Comparison of ENCODE assay signal across 26 cellular contexts in genomic region chr1:8251635-8252034, GRCh38.
DNase-seq lines count a peak whose midpoint lies in the region; ATAC-seq, FAIRE-seq and TF ChIP-seq lines count a peak whose summit lies in the region.
"Had no signal": no experiment of that assay in that cellular context is flagged by ENCODE, and none has a peak within 500 bp of the region (broad histone marks: within the 10 kb centered on the region; RNA-seq: fewer than 3 reads in every experiment).

No MANE protein-coding gene starts in this region.

- TF ChIP-seq EP300 in HepG2 (IDR thresholded peaks at IDR 0.05; ENCODE audit: low read depth in 2 of 2, low read length in 2 of 2) (no peak), HepG2 (CRISPR knock-in tag; IDR thresholded peaks at IDR 0.05; ENCODE audit: borderline replicate concordance) (no peak), sigmoid colon (IDR thresholded peaks at IDR 0.05) (no peak)

- no peak for TF ChIP-seq RAD21 in HepG2 (CRISPR knock-in tag; IDR thresholded peaks at IDR 0.05)

- no TSS peak for BruUV-seq in HepG2 (replicated peaks; lab: Mats Ljungman, UMichigan)

- no peaks in the 10 kb centered on the region for H3K79me2 ChIP-seq in HepG2 (ENCODE audit: insufficient read depth, low read length)

- peaks cover 0 to 36% (median 18%) of the 10 kb centered on the region in 4 donors for H3K4me1 ChIP-seq in right lobe of liver
- peaks cover 58% of the 10 kb centered on the region for H3K4me1 ChIP-seq in HepG2 (ENCODE audit: insufficient read depth, low read length)
- H3K4me1 ChIP-seq in left lung, result no peaks in the 10 kb centered on the region
- peaks cover 0 to 13% (median 4%) of the 10 kb centered on the region in 4 donors for H3K4me1 ChIP-seq in sigmoid colon
- H3K4me1 ChIP-seq: HAP-1 had no signal

- TF ChIP-seq POLR2A in right lobe of liver (IDR thresholded peaks at IDR 0.05) (no peak), HepG2 (IDR thresholded peaks at IDR 0.05; ENCODE audit: insufficient read depth in 1 of 2, low read depth in 2 of 2, low read length in 2 of 2) (no peak), sigmoid colon (IDR thresholded peaks at IDR 0.05) (no peak)

- H3K27me3 ChIP-seq in right lobe of liver (no peaks in the 10 kb centered on the region), HepG2 (ENCODE audit: control insufficient read depth in 1 of 2, insufficient read depth in 2 of 2, low read length in 2 of 2) (no peaks in the 10 kb centered on the region), left lung (no peaks in the 10 kb centered on the region), sigmoid colon (no peaks in the 10 kb centered on the region)
- H3K27me3 ChIP-seq: BLaER1 had no signal

- no peaks in the 10 kb centered on the region for H3K36me3 ChIP-seq in right lobe of liver
- H3K36me3 ChIP-seq in HepG2 (replicated peaks in 1 of 2; ENCODE audit: control insufficient read depth in 1 of 2, insufficient read depth in 2 of 2, low read length in 2 of 2), result no peaks in the 10 kb centered on the region
- H3K36me3 ChIP-seq in left lung, result no peaks in the 10 kb centered on the region
- H3K36me3 ChIP-seq in sigmoid colon, result no peaks in the 10 kb centered on the region
- H3K36me3 ChIP-seq: BLaER1, HAP-1 had no signal

- 94% methylated on average over 6 of the region's 9 CpGs for WGBS in right lobe of liver (ENCODE audit: insufficient coverage, low coverage, low lambda C conversion rate, missing lambda C conversion rate)
- 94% methylated on average over 8 of the region's 9 CpGs for WGBS in HepG2 (ENCODE audit: low lambda C conversion rate)
- WGBS in sigmoid colon, 2 donors, result 91 to 95% methylated on average over 9 of the region's 9 CpGs

- in situ Hi-C loops in HepG2 (cut with HindIII; ENCODE audit: extremely low pct_ligation_motif_present, low pct_unique_long_range_greater_than_20kb), result no loop called here

- no peak for TF ChIP-seq CTCF in right lobe of liver (IDR thresholded peaks at IDR 0.05)
- no peak for TF ChIP-seq CTCF in HepG2 (CRISPR knock-in tag; IDR thresholded peaks at IDR 0.05)
- TF ChIP-seq CTCF in left lung (IDR thresholded peaks at IDR 0.05), result no peak
- TF ChIP-seq CTCF in sigmoid colon (IDR thresholded peaks at IDR 0.05), result no peak

- no peak overlapping the region for H3K4me2 ChIP-seq in HepG2 (ENCODE audit: low read depth, low read length)
- H3K4me2 ChIP-seq: BLaER1, PC-9 had no signal

- no peak overlapping the region for H3K4me3 ChIP-seq in right lobe of liver
- no peak overlapping the region for H3K4me3 ChIP-seq in HepG2 (replicated peaks in 1 of 3; ENCODE audit: insufficient read depth in 1 of 3, low read depth in 2 of 3, low read length in 3 of 3)
- H3K4me3 ChIP-seq in left lung, result no peak overlapping the region
- no peak overlapping the region for H3K4me3 ChIP-seq in sigmoid colon
- H3K4me3 ChIP-seq: BLaER1, HAP-1, PC-9 had no signal

- CTCF ChIA-PET in HepG2 (lab: Yijun Ruan, JAX; ENCODE audit: low intra/inter-chr PET ratio, low total read pairs), result no interaction called here

- H4K20me1 ChIP-seq in HepG2 (ENCODE audit: insufficient read depth, low read length), result no peaks in the 10 kb centered on the region
- H4K20me1 ChIP-seq: BLaER1 had no signal

- intact Hi-C loops in right lobe of liver (cut with DNase I), result no loop called here
- intact Hi-C loops in HepG2 (cut with micrococcal nuclease; ENCODE audit: unreplicated experiment), result no loop called here
- intact Hi-C loops in left lung (cut with DNase I), result no loop called here
- intact Hi-C loops in sigmoid colon (cut with DNase I), result no loop called here

- no peak for DNase-seq in right lobe of liver
- no peak for DNase-seq in HepG2 (ENCODE audit: low spot score)
- peak in 1 of 2 donors; percentile 73 for DNase-seq in left lung
- no peak for DNase-seq in sigmoid colon
- no peak for DNase-seq in activated CD8-positive, alpha-beta memory T cell treated with anti-CD3 and anti-CD28 coated beads, Interleukin-2, amount 50 U/mL, for 48 hours
- DNase-seq in amniotic stem cell (lab: John Stamatoyannopoulos, UW), result no peak
- no peak for DNase-seq in HTR-8/SVneo (ENCODE audit: insufficient read length, low spot score)
- DNase-seq: CD4-positive, CD25-positive, alpha-beta regulatory T cell; GF-D8; GOT3; HFFc6; KG1; MM.1S; NCI-H1105 treated with DMSO at 0.1 percent for 48 hours; NCI-H146; NCI-H1930; NCI-H2107; NCI-H748 treated with DMSO at 0.1 percent for 48 hours; NK-92 treated with Interleukin-12 subunit alpha and Interleukin-12 subunit beta, amount 100 ng/mL, for 24 hours; PC-9; Right ventricle myocardium superior; RPMI8226 had no signal

- FAIRE-seq in HepG2 (lab: Jason Lieb, UNC), result no peak
- FAIRE-seq in HTR-8/SVneo (lab: Jason Lieb, UNC), result no peak
- FAIRE-seq: A204.1, GM12891 had no signal

- POLR2A ChIA-PET in HepG2 (lab: Yijun Ruan, JAX), result interaction anchor here (0.7 to 1.8 kb wide), 2 partner anchors 13 to 97 kb away, joined by 4 to 5 read pairs; no protein-coding TSS in a partner anchor

- no peak overlapping the region for H2AFZ ChIP-seq in HepG2 (ENCODE audit: low read length)
- H2AFZ ChIP-seq: PC-9 had no signal

- ATAC-seq in right lobe of liver, result no peak
- no peak for ATAC-seq in HepG2
- peak; percentile 91 for ATAC-seq in left lung

- H3K27ac ChIP-seq in right lobe of liver (peak overlapping the region in 2 of 3 donors; percentile 49 to 69), HepG2 (ENCODE audit: extremely low read length, insufficient read depth, low read length) (no peak overlapping the region), left lung (peak overlapping the region; percentile 26 to 66), sigmoid colon (peak overlapping the region in 3 of 4 donors; percentile 29 to 62 (median 61))
- H3K27ac ChIP-seq: BLaER1, PC-9 had no signal

- H3K9me3 ChIP-seq in right lobe of liver, result no peaks in the 10 kb centered on the region
- no peaks in the 10 kb centered on the region for H3K9me3 ChIP-seq in HepG2 (ENCODE audit: low read length)
- no peaks in the 10 kb centered on the region for H3K9me3 ChIP-seq in left lung
- no peaks in the 10 kb centered on the region for H3K9me3 ChIP-seq in sigmoid colon
- H3K9me3 ChIP-seq: BLaER1, HAP-1 had no signal

- H3K9ac ChIP-seq in HepG2 (ENCODE audit: insufficient read depth, low read depth, low read length), result no peak overlapping the region
- H3K9ac ChIP-seq: BLaER1 had no signal

TF ChIP-seq in HepG2, 621 proteins besides CTCF, POLR2A, EP300 and RAD21 (continues in another document):
- TF ChIP-seq PHF5A (CRISPR knock-in tag; IDR thresholded peaks at IDR 0.05; ENCODE audit: low read depth, unreplicated experiment) (no peak), ZNF276 (CRISPR knock-in tag; IDR thresholded peaks at IDR 0.05; ENCODE audit: low read depth) (no peak), PLRG1 (conservative IDR thresholded peaks at IDR 0.05) (no peak), ZIK1 (CRISPR knock-in tag; IDR thresholded peaks at IDR 0.05; ENCODE audit: borderline replicate concordance, low read depth) (no peak), NR2F6 (IDR thresholded peaks at IDR 0.05) (no peak), NR2F6 (CRISPR knock-in tag; IDR thresholded peaks at IDR 0.05) (no peak), SPEN (CRISPR knock-in tag; IDR thresholded peaks at IDR 0.05; ENCODE audit: low read depth) (no peak), JUNB (CRISPR knock-in tag; IDR thresholded peaks at IDR 0.05; ENCODE audit: borderline replicate concordance) (no peak), ZNF317 (CRISPR knock-in tag; IDR thresholded peaks at IDR 0.05) (no peak), CC2D1A (CRISPR knock-in tag; IDR thresholded peaks at IDR 0.05) (no peak), ZNF10 (CRISPR knock-in tag; IDR thresholded peaks at IDR 0.05; ENCODE audit: borderline replicate concordance, low read depth) (no peak), REL (CRISPR knock-in tag; conservative IDR thresholded peaks at IDR 0.05) (no peak), ZNF616 (CRISPR knock-in tag; IDR thresholded peaks at IDR 0.05; ENCODE audit: low read depth) (no peak), ZNF7 (CRISPR knock-in tag; IDR thresholded peaks at IDR 0.05) (no peak)
- TF ChIP-seq, protein P1, sequence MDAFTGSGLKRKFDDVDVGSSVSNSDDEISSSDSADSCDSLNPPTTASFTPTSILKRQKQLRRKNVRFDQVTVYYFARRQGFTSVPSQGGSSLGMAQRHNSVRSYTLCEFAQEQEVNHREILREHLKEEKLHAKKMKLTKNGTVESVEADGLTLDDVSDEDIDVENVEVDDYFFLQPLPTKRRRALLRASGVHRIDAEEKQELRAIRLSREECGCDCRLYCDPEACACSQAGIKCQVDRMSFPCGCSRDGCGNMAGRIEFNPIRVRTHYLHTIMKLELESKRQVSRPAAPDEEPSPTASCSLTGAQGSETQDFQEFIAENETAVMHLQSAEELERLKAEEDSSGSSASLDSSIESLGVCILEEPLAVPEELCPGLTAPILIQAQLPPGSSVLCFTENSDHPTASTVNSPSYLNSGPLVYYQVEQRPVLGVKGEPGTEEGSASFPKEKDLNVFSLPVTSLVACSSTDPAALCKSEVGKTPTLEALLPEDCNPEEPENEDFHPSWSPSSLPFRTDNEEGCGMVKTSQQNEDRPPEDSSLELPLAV (CRISPR knock-in tag; conservative IDR thresholded peaks at IDR 0.05; ENCODE audit: low read depth), result no peak
- TF ChIP-seq, protein P2, sequence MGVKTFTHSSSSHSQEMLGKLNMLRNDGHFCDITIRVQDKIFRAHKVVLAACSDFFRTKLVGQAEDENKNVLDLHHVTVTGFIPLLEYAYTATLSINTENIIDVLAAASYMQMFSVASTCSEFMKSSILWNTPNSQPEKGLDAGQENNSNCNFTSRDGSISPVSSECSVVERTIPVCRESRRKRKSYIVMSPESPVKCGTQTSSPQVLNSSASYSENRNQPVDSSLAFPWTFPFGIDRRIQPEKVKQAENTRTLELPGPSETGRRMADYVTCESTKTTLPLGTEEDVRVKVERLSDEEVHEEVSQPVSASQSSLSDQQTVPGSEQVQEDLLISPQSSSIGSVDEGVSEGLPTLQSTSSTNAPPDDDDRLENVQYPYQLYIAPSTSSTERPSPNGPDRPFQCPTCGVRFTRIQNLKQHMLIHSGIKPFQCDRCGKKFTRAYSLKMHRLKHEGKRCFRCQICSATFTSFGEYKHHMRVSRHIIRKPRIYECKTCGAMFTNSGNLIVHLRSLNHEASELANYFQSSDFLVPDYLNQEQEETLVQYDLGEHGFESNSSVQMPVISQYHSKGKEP (CRISPR knock-in tag; IDR thresholded peaks at IDR 0.05), result no peak
